ENCODE assay signal across 28 cellular contexts in genomic region chr14:104658325-104658712, GRCh38. TPM values are rescaled to one million over a fixed set of nuclear protein-coding genes. Genes with fewer than 3 reads are reported as not detected.
DNase-seq lines count a peak whose midpoint lies in the region; ATAC-seq, FAIRE-seq and TF ChIP-seq lines count a peak whose summit lies in the region.
"Had no signal": no experiment of that assay in that cellular context is flagged by ENCODE, and none has a peak within 500 bp of the region (broad histone marks: within the 10 kb centered on the region; RNA-seq: fewer than 3 reads in every experiment).

No MANE protein-coding gene starts in this region.

- H3F3A ChIP-seq in OCI-LY1 (ENCODE audit: insufficient read depth, low read length): no peaks in the 10 kb centered on the region

- H3K27ac Mint-ChIP-seq in endothelial cell (ENCODE audit: unreplicated experiment): peak overlapping the region; percentile 52
- H3K27ac Mint-ChIP-seq in stimulated activated memory B cell treated with anti-CD40 and anti-IgM and Interleukin-4, amounts not matched to agents 10 μg/mL and 1 μg/mL and 100 μg/mL, for 72 hours: peak overlapping the region; percentile 95
- H3K27ac Mint-ChIP-seq: mesothelial cell of epicardium had no signal

- no peaks in the 10 kb centered on the region for H3K9me2 ChIP-seq in OCI-LY1 (ENCODE audit: low read depth, low read length)

- peaks cover 0 to 27% (median 12%) of the 10 kb centered on the region in 12 donors for H3K4me1 ChIP-seq in heart left ventricle
- H3K4me1 ChIP-seq in OCI-LY1 (ENCODE audit: insufficient read depth, low read length, severe bottlenecking): peaks cover 54% of the 10 kb centered on the region

- no peak overlapping the region for H2AFZ ChIP-seq in OCI-LY1 (ENCODE audit: low read length)

- intact Hi-C loops in Right ventricle myocardium superior (cut with DNase I): no loop called here
- intact Hi-C loops in heart left ventricle (cut with DNase I): loop anchor here in 1 of 10 donors (2.0 kb wide), 1 partner anchor 48 kb away; no protein-coding TSS in a partner anchor
- intact Hi-C loops in head of caudate nucleus (cut with DNase I): no loop called here

- FAIRE-seq in frontal cortex (lab: Jason Lieb, UNC): no peak

- no peak for TF ChIP-seq POLR2A in heart left ventricle (IDR thresholded peaks at IDR 0.05)

- H3K27me3 ChIP-seq in heart left ventricle (peaks cover 0 to 18% (median 0%) of the 10 kb centered on the region in 9 donors), OCI-LY1 (ENCODE audit: insufficient read depth, low read length) (peaks cover 17% of the 10 kb centered on the region; the same call in 1 of the 2 replicates)
- H3K27me3 ChIP-seq: ovary had no signal

- H3K9me3 ChIP-seq in heart left ventricle: peaks cover 0 to 7% (median 0%) of the 10 kb centered on the region in 12 donors
- H3K9me3 ChIP-seq in OCI-LY1 (ENCODE audit: low read length): peaks cover 5% of the 10 kb centered on the region; the same call in 1 of the 2 replicates

- no peak for TF ChIP-seq CTCF in heart left ventricle (IDR thresholded peaks at IDR 0.05)
- TF ChIP-seq CTCF in OCI-LY1 (IDR thresholded peaks at IDR 0.05; ENCODE audit: low read length): no peak
- TF ChIP-seq CTCF in endothelial cell (IDR thresholded peaks at IDR 0.05; ENCODE audit: unreplicated experiment): no peak

- no peak overlapping the region for H3K4me3 ChIP-seq in heart left ventricle
- no peak overlapping the region for H3K4me3 ChIP-seq in OCI-LY1 (ENCODE audit: low read depth, low read length, poor library complexity, severe bottlenecking)
- H3K4me3 ChIP-seq: left ventricle myocardium inferior, ovary, smooth muscle cell had no signal

- H3K9ac ChIP-seq in OCI-LY1 (ENCODE audit: low read length): peak overlapping the region; percentile 6; the same call in 1 of the 2 replicates

- H3K9me3 Mint-ChIP-seq in endothelial cell (ENCODE audit: unreplicated experiment): peaks cover 7% of the 10 kb centered on the region
- peaks cover 7% of the 10 kb centered on the region for H3K9me3 Mint-ChIP-seq in stimulated activated memory B cell treated with anti-CD40 and anti-IgM and Interleukin-4, amounts not matched to agents 10 μg/mL and 1 μg/mL and 100 μg/mL, for 72 hours
- H3K9me3 Mint-ChIP-seq: CD8-positive, alpha-beta T cell had no signal

- H3K4me2 ChIP-seq in OCI-LY1 (ENCODE audit: low read length): peak overlapping the region; percentile 21
- H3K4me2 ChIP-seq: smooth muscle cell had no signal

- H3K4me3 Mint-ChIP-seq in endothelial cell (ENCODE audit: unreplicated experiment): no peak overlapping the region
- H3K4me3 Mint-ChIP-seq in stimulated activated memory B cell treated with anti-CD40 and anti-IgM and Interleukin-4, amounts not matched to agents 10 μg/mL and 1 μg/mL and 100 μg/mL, for 72 hours: peak overlapping the region; percentile 37
- H3K4me3 Mint-ChIP-seq: mesothelial cell of epicardium, nephron had no signal

- peaks cover 17% of the 10 kb centered on the region for H3K27me3 Mint-ChIP-seq in endothelial cell (ENCODE audit: unreplicated experiment)
- no peaks in the 10 kb centered on the region for H3K27me3 Mint-ChIP-seq in stimulated activated memory B cell treated with anti-CD40 and anti-IgM and Interleukin-4, amounts not matched to agents 10 μg/mL and 1 μg/mL and 100 μg/mL, for 72 hours

- no peaks in the 10 kb centered on the region for H3K79me2 ChIP-seq in OCI-LY1 (ENCODE audit: insufficient read depth, low read length)

- H3K36me3 ChIP-seq in heart left ventricle: no peaks in the 10 kb centered on the region
- H3K36me3 ChIP-seq in OCI-LY1 (ENCODE audit: insufficient read depth, low read length): no peaks in the 10 kb centered on the region; the same call in 1 of the 2 replicates
- H3K36me3 ChIP-seq: left ventricle myocardium inferior, ovary had no signal

- DNase-seq in Right ventricle myocardium superior (peak; percentile 35), heart left ventricle (no peak), endothelial cell (ENCODE audit: low spot score) (no peak), frontal cortex (ENCODE audit: low spot score in 2 of 2) (no peak), head of caudate nucleus (no peak)
- DNase-seq: activated CD4-positive, alpha-beta T cell treated with anti-CD3 and anti-CD28 coated beads for 48 hours; activated T-cell treated with anti-CD3 and anti-CD28 coated beads, Interleukin-2, amount 50 U/mL, for 1 hour; CD8-positive, alpha-beta T cell; DMS 273 treated with DMSO at 0.1 percent for 48 hours; islet precursor cell; left ventricle myocardium inferior; NCI-H1092; NCI-H1930; NCI-H2227 treated with DMSO at 0.1 percent for 48 hours; NCI-H748 treated with DMSO at 0.1 percent for 48 hours; ovary; T-helper 9 cell; trophoblast cell had no signal

- ATAC-seq in Right ventricle myocardium superior (ENCODE audit: poor library complexity) (no peak), heart left ventricle (no peak), HG02642 (IDR thresholded peaks at IDR 0.05; ENCODE audit: poor library complexity, unreplicated experiment) (no peak)
- ATAC-seq in stimulated activated memory B cell treated with anti-CD40 and anti-IgM and Interleukin-4, amounts not matched to agents 10 μg/mL and 1 μg/mL and 100 μg/mL, for 72 hours: no peak
- ATAC-seq: HCT116 had no signal

- no peak overlapping the region for H3K27ac ChIP-seq in heart left ventricle
- peak overlapping the region; percentile 84 for H3K27ac ChIP-seq in OCI-LY1 (ENCODE audit: low read depth, low read length, poor library complexity, severe bottlenecking)
- H3K27ac ChIP-seq: left ventricle myocardium inferior, ovary, VCaP had no signal

- peaks cover 5% of the 10 kb centered on the region for H3K4me1 Mint-ChIP-seq in endothelial cell (ENCODE audit: unreplicated experiment)
- peaks cover 88% of the 10 kb centered on the region for H3K4me1 Mint-ChIP-seq in stimulated activated memory B cell treated with anti-CD40 and anti-IgM and Interleukin-4, amounts not matched to agents 10 μg/mL and 1 μg/mL and 100 μg/mL, for 72 hours

- 92 to 95% (median 94%) methylated on average over 15 of the region's 15 CpGs for whole genome bisulfite sequencing in heart left ventricle, 4 donors

- H4K20me1 ChIP-seq in OCI-LY1 (ENCODE audit: insufficient read depth, low read length): no peaks in the 10 kb centered on the region

- H3K36me3 Mint-ChIP-seq in endothelial cell (ENCODE audit: low read depth, unreplicated experiment): peaks cover 28% of the 10 kb centered on the region
- peaks cover 9% of the 10 kb centered on the region for H3K36me3 Mint-ChIP-seq in stimulated activated memory B cell treated with anti-CD40 and anti-IgM and Interleukin-4, amounts not matched to agents 10 μg/mL and 1 μg/mL and 100 μg/mL, for 72 hours
- H3K36me3 Mint-ChIP-seq: CD8-positive, alpha-beta T cell had no signal

RNA-seq across cellular contexts. Expression of gene INF2, which starts 31.1 kb away (rescaled TPM):
- total RNA-seq in Right ventricle myocardium superior (28.3 TPM), heart left ventricle (10 to 100 TPM; 26.0 to 58.9 (median 28.8) TPM), endothelial cell (ENCODE audit: unreplicated experiment) (97.2 TPM), frontal cortex (5.3 TPM)
- polyA plus RNA-seq in heart left ventricle: 10 to 100 TPM; 27.3 to 32.5 TPM

RNA-seq across cellular contexts. Expression of gene TMEM179, which starts 53.7 kb away (rescaled TPM):
- total RNA-seq in Right ventricle myocardium superior: not detected
- total RNA-seq in heart left ventricle: 1 to 10 TPM in 1 of 9 donors, under 1 TPM in 4, not detected in 4; 0.25 to 1.1 (median 0.40) TPM
- polyA plus RNA-seq in heart left ventricle: under 1 TPM; 0.15 to 0.61 TPM
- total RNA-seq in endothelial cell (ENCODE audit: unreplicated experiment): 0.54 TPM
- 42.0 TPM for total RNA-seq in frontal cortex
- total RNA-seq: A172; activated CD8-positive, alpha-beta memory T cell treated with anti-CD3 and anti-CD28 coated beads for 36 hours; CD8-positive, alpha-beta T cell had no signal

Comparison
In these comparisons a context has a peak if more than half of its experiments do, and no peak if none do; other contexts are left out.
1. RNA of gene TMEM179, which starts 53.7 kb away (total RNA-seq): 42.0 TPM in frontal cortex (single experiment); 0.54 TPM in endothelial cell (single experiment), 0.25 to 1.1 TPM in heart left ventricle and not detected in Right ventricle myocardium superior (single experiment); every median in the first group is over 10 times any median in the second.